18 cellular contexts compared by ENCODE assay signal in genomic region chr10:29412452-29413004, GRCh38.
DNase-seq lines count a peak whose midpoint lies in the region; ATAC-seq and TF ChIP-seq lines count a peak whose summit lies in the region.
"Had no signal": no experiment of that assay in that cellular context is flagged by ENCODE, and none has a peak within 500 bp of the region (broad histone marks: within the 10 kb centered on the region; RNA-seq: fewer than 3 reads in every experiment).

No MANE protein-coding gene starts in this region.

- no peak for TF ChIP-seq CTCF in fibroblast of villous mesenchyme (IDR thresholded peaks at IDR 0.05; ENCODE audit: insufficient read depth, low read depth, low read length)
- no peak for TF ChIP-seq CTCF in thoracic aorta (IDR thresholded peaks at IDR 0.05)

- no peak for ATAC-seq in thoracic aorta (ENCODE audit: insufficient number of reproducible peaks, low FRiP score, low read depth)

- peak overlapping the region in 1 of 2 donors; percentile 46 for H3K27ac ChIP-seq in thoracic aorta
- H3K27ac ChIP-seq: colonic mucosa had no signal

- no peaks in the 10 kb centered on the region for H3K27me3 ChIP-seq in thoracic aorta (replicated peaks; ENCODE audit: insufficient read depth)
- H3K27me3 ChIP-seq: colonic mucosa had no signal

- H3K4me3 ChIP-seq in fibroblast of villous mesenchyme (ENCODE audit: low read depth, low read length) (no peak overlapping the region), thoracic aorta (peak overlapping the region; percentile 32)
- H3K4me3 ChIP-seq: colonic mucosa had no signal

- H3K9me3 ChIP-seq in thoracic aorta = no peaks in the 10 kb centered on the region
- H3K9me3 ChIP-seq: colonic mucosa had no signal

- peaks cover 32 to 38% of the 10 kb centered on the region in 2 donors for H3K4me1 ChIP-seq in thoracic aorta (ENCODE audit: control insufficient read depth in 1 of 2, low read depth in 2 of 2)
- H3K4me1 ChIP-seq: colonic mucosa had no signal

- no peaks in the 10 kb centered on the region for H3K36me3 ChIP-seq in thoracic aorta
- H3K36me3 ChIP-seq: colonic mucosa had no signal

- peak; percentile 17 for DNase-seq in activated CD4-positive, alpha-beta T cell treated with anti-CD3 and anti-CD28 coated beads for 48 hours
- DNase-seq in activated CD4-positive, alpha-beta T cell treated with anti-CD3 and anti-CD28 coated beads, Interleukin-2, amount 50 U/mL, for 48 hours = no peak
- DNase-seq in OCI-M1 (lab: John Stamatoyannopoulos, UW) = peak; percentile 67
- DNase-seq in fibroblast of villous mesenchyme (ENCODE audit: low read depth) = peak; percentile 84
- no peak for DNase-seq in thoracic aorta (ENCODE audit: low spot score)
- no peak for DNase-seq in COLO668 (lab: John Stamatoyannopoulos, UW; ENCODE audit: unreplicated experiment)
- DNase-seq in hepatic stellate cell (ENCODE audit: low spot score) = no peak
- DNase-seq in GM03348 (ENCODE audit: low spot score) = no peak
- DNase-seq: activated CD4-positive, alpha-beta T cell treated with anti-CD3 and anti-CD28 coated beads for 1 hour; activated gamma-delta T cell treated with Interleukin-2 at 50 U/mL for 16 hours; colonic mucosa; DMS53; NCI-H1436; NCI-H526; occipital lobe; stimulated activated CD4-positive, alpha-beta T cell treated with anti-CD3 and anti-CD28 coated beads, Interleukin-4, amount 100 ng/mL, for 1 hour; substantia nigra; SW 1271 had no signal

Comparison
In these comparisons a context has a peak if more than half of its experiments do, and no peak if none do; other contexts are left out.
1. DNase-seq: peak in activated CD4-positive, alpha-beta T cell treated with anti-CD3 and anti-CD28 coated beads for 48 hours (single experiment), OCI-M1 (single experiment) and fibroblast of villous mesenchyme (single experiment); none in activated CD4-positive, alpha-beta T cell treated with anti-CD3 and anti-CD28 coated beads, Interleukin-2, amount 50 U/mL, for 48 hours (0 of 2), thoracic aorta (single experiment), COLO668 (single experiment), hepatic stellate cell (single experiment) and GM03348 (single experiment).